11 cellular contexts compared by ENCODE assay signal in the genomic region with DNA sequence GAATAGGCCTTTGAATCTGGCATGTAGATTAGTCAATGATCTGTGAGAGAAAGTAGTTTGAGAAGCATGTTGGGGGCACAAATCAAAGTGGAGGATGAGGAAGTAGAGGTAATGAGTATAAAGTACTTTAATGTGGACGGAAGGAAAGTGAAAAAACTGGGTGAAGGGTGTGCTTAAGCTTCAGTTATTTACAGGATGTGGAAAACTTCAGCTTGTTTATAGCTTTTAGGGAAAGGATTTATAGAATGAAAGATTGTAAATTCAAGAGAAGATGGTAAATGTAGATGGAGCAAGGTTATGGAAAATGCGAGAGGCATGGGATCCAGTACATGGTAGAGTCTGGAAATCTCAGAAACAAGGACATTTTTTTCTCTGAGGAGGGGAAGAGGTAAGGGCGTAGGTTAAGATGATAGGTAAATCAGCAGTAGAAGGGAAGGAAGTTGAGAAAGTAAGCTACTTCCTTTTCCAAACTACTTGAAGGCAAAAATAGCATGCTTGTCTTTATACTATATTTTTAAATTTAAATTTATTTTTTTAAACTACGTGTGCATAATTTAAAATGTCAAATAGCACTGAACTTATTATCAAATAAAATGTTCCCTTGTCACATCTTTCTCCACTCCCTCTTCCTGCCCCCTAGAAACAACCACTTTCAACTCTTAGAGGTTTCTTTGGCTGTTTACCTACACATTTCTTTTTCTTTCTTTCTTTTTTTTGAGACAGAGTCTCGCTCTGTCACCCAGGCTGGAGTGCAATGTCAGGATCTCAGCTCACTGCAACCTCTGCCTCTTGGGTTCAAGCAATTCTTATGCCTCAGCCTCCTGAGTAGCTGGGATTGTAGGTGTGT. TPM values are rescaled to one million over a fixed set of nuclear protein-coding genes. Genes with fewer than 3 reads are reported as not detected.
DNase-seq lines count a peak whose midpoint lies in the region; TF ChIP-seq lines count a peak whose summit lies in the region.
"Had no signal": no experiment of that assay in that cellular context is flagged by ENCODE, and none has a peak within 500 bp of the region (broad histone marks: within the 10 kb centered on the region; RNA-seq: fewer than 3 reads in every experiment).

No MANE protein-coding gene starts in this region.

- POLR2A ChIA-PET in PC-9 (lab: Charles Lee; ENCODE audit: unreplicated experiment) = no interaction called here

- CTCF ChIA-PET in PC-9 (lab: Charles Lee) = no interaction called here

- DNase-seq in GM13977 (ENCODE audit: low spot score) = peak; percentile 26
- peak; percentile 65 for DNase-seq in NAMALWA (ENCODE audit: low spot score)
- DNase-seq in central memory CD4-positive, alpha-beta T cell = peak; percentile 62
- no peak for DNase-seq in stimulated activated CD4-positive, alpha-beta T cell treated with anti-CD3 and anti-CD28 coated beads, Interleukin-4, amount 100 ng/mL, for 4 hours
- no peak for DNase-seq in stimulated activated CD8-positive, alpha-beta memory T cell treated with anti-CD3 and anti-CD28 coated beads, Interleukin-4, amount 100 ng/mL, for 48 hours
- DNase-seq in G401 (ENCODE audit: low spot score) = no peak
- DNase-seq in PC-9 = no peak
- DNase-seq: activated CD4-positive, alpha-beta T cell treated with anti-CD3 and anti-CD28 coated beads, Interleukin-2, amount 50 U/mL, for 48 hours; head of caudate nucleus; NCI-H187 had no signal

- H3K4me1 ChIP-seq in neutrophil (ENCODE audit: control insufficient read depth in 1 of 2, insufficient read depth in 1 of 2, low read depth in 1 of 2, low read length in 1 of 2) (peaks cover 23 to 25% of the 10 kb centered on the region in 2 experiments), PC-9 (replicated peaks; ENCODE audit: insufficient read depth) (no peaks in the 10 kb centered on the region)

- intact Hi-C loops in PC-9 (cut with micrococcal nuclease; ENCODE audit: unreplicated experiment) = no loop called here

- H3K27me3 ChIP-seq in neutrophil (no peaks in the 10 kb centered on the region), PC-9 (ENCODE audit: insufficient read depth, low read depth) (no peaks in the 10 kb centered on the region)

- BruUV-seq in PC-9 (replicated peaks; lab: Mats Ljungman, UMichigan) = no TSS peak

- H3K9me3 ChIP-seq in neutrophil (no peaks in the 10 kb centered on the region), PC-9 (ENCODE audit: insufficient read depth, low read depth) (no peaks in the 10 kb centered on the region)

- TF ChIP-seq CTCF in GM13977 (IDR thresholded peaks at IDR 0.05; ENCODE audit: extremely low read depth, insufficient read depth, missing control alignments) (no peak), neutrophil (IDR thresholded peaks at IDR 0.05) (no peak), PC-9 (conservative IDR thresholded peaks at IDR 0.05) (no peak)

- H3K4me3 ChIP-seq in neutrophil (ENCODE audit: low read depth in 1 of 2, low read length in 1 of 2) (peak overlapping the region in 1 of 2 experiments; percentile 37), PC-9 (no peak overlapping the region)

- H3K4me2 ChIP-seq in PC-9 = no peak overlapping the region

- no peak overlapping the region for H2AFZ ChIP-seq in PC-9

- H4K20me1 ChIP-seq in PC-9 (ENCODE audit: insufficient read depth) = no peaks in the 10 kb centered on the region

- H3K36me3 ChIP-seq in neutrophil (no peaks in the 10 kb centered on the region), PC-9 (ENCODE audit: low read depth) (no peaks in the 10 kb centered on the region)

- H3K79me2 ChIP-seq in PC-9 (ENCODE audit: low read depth) = no peaks in the 10 kb centered on the region

- H3K9me2 ChIP-seq in PC-9 (ENCODE audit: insufficient read depth) = no peaks in the 10 kb centered on the region

- no peaks in the 10 kb centered on the region for H3F3A ChIP-seq in PC-9 (ENCODE audit: insufficient read depth, low read depth)

- in situ Hi-C loops in GM13977 (cut with MboI; ENCODE audit: low pct_unique_long_range_greater_than_20kb, low sequenced_read_pairs, unreplicated experiment) (no loop called here), G401 (cut with HindIII; ENCODE audit: low sequenced_read_pairs) (no loop called here)

- H3K27ac ChIP-seq in neutrophil = peak overlapping the region; percentile 81
- H3K27ac ChIP-seq in PC-9 = no peak overlapping the region

RNA-seq across cellular contexts. Expression of a gene that starts 8.5 kb away (rescaled TPM):
- total RNA-seq in G401 (2014; rRNA removed; shearing (Covaris generic)) = 4.0 and 4.4 TPM in 2 replicates
- total RNA-seq in PC-9 (2021) = 8.2 and 8.8 TPM in 2 replicates

Comparison
In these comparisons a context has a peak if more than half of its experiments do, and no peak if none do; other contexts are left out.
1. DNase-seq: peak in GM13977 (single experiment), NAMALWA (single experiment) and central memory CD4-positive, alpha-beta T cell (single experiment); none in stimulated activated CD4-positive, alpha-beta T cell treated with anti-CD3 and anti-CD28 coated beads, Interleukin-4, amount 100 ng/mL, for 4 hours (0 of 2), stimulated activated CD8-positive, alpha-beta memory T cell treated with anti-CD3 and anti-CD28 coated beads, Interleukin-4, amount 100 ng/mL, for 48 hours (single experiment), G401 (single experiment) and PC-9 (0 of 2).